ENCODE assay signal across 11 cellular contexts in genomic region chr7:39810710-39811109, GRCh38.
"Had no signal": no experiment of that assay in that cellular context is flagged by ENCODE, and none has a peak within 500 bp of the region (broad histone marks: within the 10 kb centered on the region; RNA-seq: fewer than 3 reads in every experiment).

No MANE protein-coding gene starts in this region.

- H3K27me3 ChIP-seq: esophagus squamous epithelium, heart left ventricle had no signal

- H3K9me3 ChIP-seq: esophagus squamous epithelium, heart left ventricle, left ventricle myocardium inferior had no signal

- H3K36me3 ChIP-seq: esophagus squamous epithelium, heart left ventricle, left ventricle myocardium inferior had no signal

- DNase-seq: activated CD4-positive, alpha-beta T cell treated with anti-CD3 and anti-CD28 coated beads for 48 hours; activated CD8-positive, alpha-beta memory T cell treated with anti-CD3 and anti-CD28 coated beads, Interleukin-2, amount 50 U/mL, for 48 hours; activated CD8-positive, alpha-beta T cell treated with anti-CD3 and anti-CD28 coated beads, Interleukin-2, amount 10 ng/mL, durations not matched to agents 7 days and 5 days; activated naive CD8-positive, alpha-beta T cell treated with anti-CD3 and anti-CD28 coated beads, Interleukin-2, amount 10 ng/mL, durations not matched to agents 7 days and 5 days; anterior cingulate cortex; esophagus squamous epithelium; heart left ventricle; kidney; left ventricle myocardium inferior; stimulated activated CD4-positive, alpha-beta T cell treated with anti-CD3 and anti-CD28 coated beads, Interleukin-2, amount 100 ng/mL, for 48 hours; stimulated activated naive CD4-positive, alpha-beta T cell treated with Interleukin-2 at 50 U/mL for 16 hours had no signal

- H3K27ac ChIP-seq: esophagus squamous epithelium, heart left ventricle, left ventricle myocardium inferior had no signal

- FAIRE-seq: kidney had no signal

- H3K4me3 ChIP-seq: heart left ventricle, left ventricle myocardium inferior had no signal
